8 cellular contexts compared by ENCODE assay signal in the genomic region with DNA sequence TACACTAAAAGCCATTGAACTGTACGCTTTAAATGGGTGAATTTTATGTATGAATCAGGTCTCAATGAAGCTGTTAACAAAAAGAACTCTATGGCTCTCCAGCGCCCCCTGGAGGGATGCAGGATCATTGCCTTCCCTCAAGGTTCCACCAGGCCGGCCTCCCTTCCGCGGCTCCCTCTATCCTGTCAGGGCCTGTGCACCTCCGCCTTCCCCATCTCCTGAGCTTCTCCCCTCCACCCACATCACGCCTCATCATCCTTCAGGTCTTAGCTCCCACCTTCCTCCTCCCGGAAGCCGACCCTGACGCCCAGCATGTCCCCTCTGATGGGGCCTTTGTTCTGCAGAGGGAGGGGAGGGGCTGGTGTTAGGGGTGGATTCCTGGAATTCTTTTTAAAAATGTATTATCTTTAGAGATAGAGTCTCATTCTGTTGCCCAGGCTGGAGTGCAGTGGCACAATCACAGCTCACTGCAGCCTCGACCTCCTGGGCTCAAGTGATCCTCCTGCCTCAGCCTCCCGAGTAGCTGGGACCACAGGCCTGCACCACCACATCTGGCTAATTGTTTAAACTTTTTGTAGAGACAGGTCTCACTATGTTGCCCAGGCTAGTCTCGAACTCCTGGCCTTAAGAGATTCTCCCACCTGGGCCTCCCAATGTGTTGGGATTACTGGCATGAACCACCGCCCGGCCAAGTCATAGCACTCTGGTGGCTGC. TPM values are rescaled to one million over a fixed set of nuclear protein-coding genes. Genes with fewer than 3 reads are reported as not detected.
A peak's percentile ranks its signal among the peaks of the same experiment; 100 is the strongest.
DNase-seq lines count a peak whose midpoint lies in the region; ATAC-seq and TF ChIP-seq lines count a peak whose summit lies in the region.

No MANE protein-coding gene starts in this region.

- no peak overlapping the region for H3K4me3 ChIP-seq in HUES48 (ENCODE audit: low read depth, low read length)
- no peak overlapping the region for H3K4me3 ChIP-seq in fibroblast of villous mesenchyme (ENCODE audit: low read depth, low read length)
- peak overlapping the region in 1 of 2 experiments; percentile 44 for H3K4me3 ChIP-seq in neutrophil (ENCODE audit: low read depth in 1 of 2, low read length in 1 of 2)

- peak; percentile 91 for DNase-seq in Calu3
- DNase-seq in RKO (ENCODE audit: low spot score), result peak; percentile 75
- DNase-seq in activated T-helper 1 cell treated with Interleukin-2 at 50 U/mL for 16 hours (ENCODE audit: low read depth), result peak; percentile 59
- peak; percentile 76 for DNase-seq in fibroblast of villous mesenchyme (ENCODE audit: low read depth)
- peak; percentile 85 for DNase-seq in superior temporal gyrus (ENCODE audit: extremely low spot score)

- H3K9me3 Mint-ChIP-seq in Calu3 (ENCODE audit: low read depth, unreplicated experiment), result no peaks in the 10 kb centered on the region

- H3K27ac ChIP-seq in HUES48 (ENCODE audit: low read depth, low read length) (peak overlapping the region; percentile 71), neutrophil (peak overlapping the region; percentile 94)

- CTCF ChIA-PET in Calu3 (lab: Charles Lee), result interaction anchor here (0.5 to 1.6 kb wide), 8 partner anchors 36 to 379 kb away, joined by 3 to 10 read pairs (median 4); partner anchors contain the start of genes C5AR1 and DHX34

- no TSS peak for BruUV-seq in Calu3 (replicated peaks; lab: Mats Ljungman, UMichigan)

- intact Hi-C loops in Calu3 (cut with micrococcal nuclease; ENCODE audit: unreplicated experiment), result loop anchor here (5.0 kb wide), 1 partner anchor 94 kb away; no protein-coding TSS in a partner anchor

- H3K4me1 ChIP-seq in HUES48 (ENCODE audit: control insufficient read depth, insufficient read depth, low read length), result no peaks in the 10 kb centered on the region
- peaks cover 50 to 52% of the 10 kb centered on the region in 2 experiments for H3K4me1 ChIP-seq in neutrophil (ENCODE audit: control insufficient read depth in 1 of 2, insufficient read depth in 1 of 2, low read depth in 1 of 2, low read length in 1 of 2)

- H3K27me3 Mint-ChIP-seq in Calu3 (ENCODE audit: unreplicated experiment), result peaks cover 63% of the 10 kb centered on the region

- H3K36me3 Mint-ChIP-seq in Calu3 (ENCODE audit: insufficient read depth, unreplicated experiment), result peaks cover 4% of the 10 kb centered on the region

- H3K36me3 ChIP-seq in HUES48 (ENCODE audit: control insufficient read depth, insufficient read depth, low read length) (no peaks in the 10 kb centered on the region), neutrophil (no peaks in the 10 kb centered on the region)

- H3K9me3 ChIP-seq in HUES48 (ENCODE audit: control insufficient read depth, insufficient read depth, low read length) (peaks cover 2% of the 10 kb centered on the region; the same call in 1 of the 2 replicates), neutrophil (no peaks in the 10 kb centered on the region)

- no peaks in the 10 kb centered on the region for H3K4me1 Mint-ChIP-seq in Calu3 (ENCODE audit: low read depth, unreplicated experiment)

- no peak for ATAC-seq in HG03139 (IDR thresholded peaks at IDR 0.05; ENCODE audit: unreplicated experiment)

- H3K27me3 ChIP-seq in HUES48 (ENCODE audit: control insufficient read depth, insufficient read depth, low read length) (no peaks in the 10 kb centered on the region), neutrophil (peaks cover 32% of the 10 kb centered on the region)

- H3K9ac ChIP-seq in HUES48 (ENCODE audit: low read depth, low read length), result no peak overlapping the region

- no peak overlapping the region for H3K27ac Mint-ChIP-seq in Calu3 (ENCODE audit: unreplicated experiment)

- peak; percentile 95 for TF ChIP-seq CTCF in Calu3 (IDR thresholded peaks at IDR 0.05; ENCODE audit: unreplicated experiment)
- TF ChIP-seq CTCF in fibroblast of villous mesenchyme (IDR thresholded peaks at IDR 0.05; ENCODE audit: insufficient read depth, low read depth, low read length), result peak; percentile 90
- peak; percentile 97 for TF ChIP-seq CTCF in neutrophil (IDR thresholded peaks at IDR 0.05)

- H3K4me3 Mint-ChIP-seq in Calu3 (ENCODE audit: low read depth, unreplicated experiment), result no peak overlapping the region

RNA-seq across cellular contexts. Expression of gene MEIS3, which starts 27.7 kb away (rescaled TPM):
- 0.87 and 2.0 TPM in 2 replicates for total RNA-seq in Calu3 (2022)
- total RNA-seq in fibroblast of villous mesenchyme, result 38.0 and 60.6 TPM in 2 replicates

RNA-seq across cellular contexts. Expression of gene DHX34, which starts 42.6 kb away (rescaled TPM):
- total RNA-seq in Calu3 (2022) (51.4 and 51.6 TPM in 2 replicates), fibroblast of villous mesenchyme (12.2 and 13.4 TPM in 2 replicates)

RNA-seq across cellular contexts. Expression of gene C5AR2, which starts 59.7 kb away (rescaled TPM):
- total RNA-seq in Calu3 (2022) (0.31 TPM in 1 of 2 replicates, not detected in the other), fibroblast of villous mesenchyme (under 0.01 TPM in 1 of 2 replicates, not detected in the other)

Comparison
In these comparisons a context has a peak if more than half of its experiments do, and no peak if none do; other contexts are left out.
1. RNA of gene MEIS3, which starts 27.7 kb away (total RNA-seq): 38.0 to 60.6 TPM in fibroblast of villous mesenchyme; 0.87 to 2.0 TPM in Calu3; every median in the first group is over 10 times any median in the second.
2. Peak in every context shown above with its lines, with median percentiles within 50 percentile points of each other: DNase-seq and CTCF ChIP-seq.